In genomic region chr7:5589819-5590595, GRCh38 we compare ENCODE assay signal across 2 cellular contexts.
TF ChIP-seq lines count a peak whose summit lies in the region.

No MANE protein-coding gene starts in this region.

TF ChIP-seq in SK-N-SH, 30 proteins besides CTCF, POLR2A, EP300 and RAD21 (continued from another document):
- TF ChIP-seq, protein P1, sequence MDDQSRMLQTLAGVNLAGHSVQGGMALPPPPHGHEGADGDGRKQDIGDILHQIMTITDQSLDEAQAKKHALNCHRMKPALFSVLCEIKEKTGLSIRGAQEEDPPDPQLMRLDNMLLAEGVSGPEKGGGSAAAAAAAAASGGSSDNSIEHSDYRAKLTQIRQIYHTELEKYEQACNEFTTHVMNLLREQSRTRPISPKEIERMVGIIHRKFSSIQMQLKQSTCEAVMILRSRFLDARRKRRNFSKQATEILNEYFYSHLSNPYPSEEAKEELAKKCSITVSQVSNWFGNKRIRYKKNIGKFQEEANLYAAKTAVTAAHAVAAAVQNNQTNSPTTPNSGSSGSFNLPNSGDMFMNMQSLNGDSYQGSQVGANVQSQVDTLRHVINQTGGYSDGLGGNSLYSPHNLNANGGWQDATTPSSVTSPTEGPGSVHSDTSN (IDR thresholded peaks at IDR 0.05): no peak
- TF ChIP-seq USF2 (IDR thresholded peaks at IDR 0.05; ENCODE audit: borderline replicate concordance, low read depth, low read length): no peak
- TF ChIP-seq EZH2phosphoT487 (IDR thresholded peaks at IDR 0.05; ENCODE audit: borderline replicate concordance, low read depth): no peak
- TF ChIP-seq TCF12 (IDR thresholded peaks at IDR 0.05): no peak
- no peak for TF ChIP-seq CHD2 (IDR thresholded peaks at IDR 0.05; ENCODE audit: low read length, partially characterized antibody)
- TF ChIP-seq, protein P2, sequence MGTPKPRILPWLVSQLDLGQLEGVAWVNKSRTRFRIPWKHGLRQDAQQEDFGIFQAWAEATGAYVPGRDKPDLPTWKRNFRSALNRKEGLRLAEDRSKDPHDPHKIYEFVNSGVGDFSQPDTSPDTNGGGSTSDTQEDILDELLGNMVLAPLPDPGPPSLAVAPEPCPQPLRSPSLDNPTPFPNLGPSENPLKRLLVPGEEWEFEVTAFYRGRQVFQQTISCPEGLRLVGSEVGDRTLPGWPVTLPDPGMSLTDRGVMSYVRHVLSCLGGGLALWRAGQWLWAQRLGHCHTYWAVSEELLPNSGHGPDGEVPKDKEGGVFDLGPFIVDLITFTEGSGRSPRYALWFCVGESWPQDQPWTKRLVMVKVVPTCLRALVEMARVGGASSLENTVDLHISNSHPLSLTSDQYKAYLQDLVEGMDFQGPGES (IDR thresholded peaks at IDR 0.05; ENCODE audit: low read depth, low read length): no peak
- no peak for TF ChIP-seq RCOR1 (IDR thresholded peaks at IDR 0.05; ENCODE audit: low read length)
- TF ChIP-seq NRF1 (IDR thresholded peaks at IDR 0.05; ENCODE audit: low read depth, low read length): no peak
- no peak for TF ChIP-seq FOXJ3 (CRISPR knock-in tag; IDR thresholded peaks at IDR 0.05)

TF ChIP-seq in SK-N-SH treated with all-trans-retinoic acid at 6 μM for 48 hours, 23 proteins besides CTCF, POLR2A, EP300 and RAD21 (continued from another document):
- TF ChIP-seq, protein P3, sequence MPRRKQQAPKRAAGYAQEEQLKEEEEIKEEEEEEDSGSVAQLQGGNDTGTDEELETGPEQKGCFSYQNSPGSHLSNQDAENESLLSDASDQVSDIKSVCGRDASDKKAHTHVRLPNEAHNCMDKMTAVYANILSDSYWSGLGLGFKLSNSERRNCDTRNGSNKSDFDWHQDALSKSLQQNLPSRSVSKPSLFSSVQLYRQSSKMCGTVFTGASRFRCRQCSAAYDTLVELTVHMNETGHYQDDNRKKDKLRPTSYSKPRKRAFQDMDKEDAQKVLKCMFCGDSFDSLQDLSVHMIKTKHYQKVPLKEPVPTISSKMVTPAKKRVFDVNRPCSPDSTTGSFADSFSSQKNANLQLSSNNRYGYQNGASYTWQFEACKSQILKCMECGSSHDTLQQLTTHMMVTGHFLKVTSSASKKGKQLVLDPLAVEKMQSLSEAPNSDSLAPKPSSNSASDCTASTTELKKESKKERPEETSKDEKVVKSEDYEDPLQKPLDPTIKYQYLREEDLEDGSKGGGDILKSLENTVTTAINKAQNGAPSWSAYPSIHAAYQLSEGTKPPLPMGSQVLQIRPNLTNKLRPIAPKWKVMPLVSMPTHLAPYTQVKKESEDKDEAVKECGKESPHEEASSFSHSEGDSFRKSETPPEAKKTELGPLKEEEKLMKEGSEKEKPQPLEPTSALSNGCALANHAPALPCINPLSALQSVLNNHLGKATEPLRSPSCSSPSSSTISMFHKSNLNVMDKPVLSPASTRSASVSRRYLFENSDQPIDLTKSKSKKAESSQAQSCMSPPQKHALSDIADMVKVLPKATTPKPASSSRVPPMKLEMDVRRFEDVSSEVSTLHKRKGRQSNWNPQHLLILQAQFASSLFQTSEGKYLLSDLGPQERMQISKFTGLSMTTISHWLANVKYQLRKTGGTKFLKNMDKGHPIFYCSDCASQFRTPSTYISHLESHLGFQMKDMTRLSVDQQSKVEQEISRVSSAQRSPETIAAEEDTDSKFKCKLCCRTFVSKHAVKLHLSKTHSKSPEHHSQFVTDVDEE (CRISPR knock-in tag; IDR thresholded peaks at IDR 0.05): no peak
- no peak for TF ChIP-seq GLIS3 (CRISPR knock-in tag; IDR thresholded peaks at IDR 0.05)
- TF ChIP-seq, protein P4, sequence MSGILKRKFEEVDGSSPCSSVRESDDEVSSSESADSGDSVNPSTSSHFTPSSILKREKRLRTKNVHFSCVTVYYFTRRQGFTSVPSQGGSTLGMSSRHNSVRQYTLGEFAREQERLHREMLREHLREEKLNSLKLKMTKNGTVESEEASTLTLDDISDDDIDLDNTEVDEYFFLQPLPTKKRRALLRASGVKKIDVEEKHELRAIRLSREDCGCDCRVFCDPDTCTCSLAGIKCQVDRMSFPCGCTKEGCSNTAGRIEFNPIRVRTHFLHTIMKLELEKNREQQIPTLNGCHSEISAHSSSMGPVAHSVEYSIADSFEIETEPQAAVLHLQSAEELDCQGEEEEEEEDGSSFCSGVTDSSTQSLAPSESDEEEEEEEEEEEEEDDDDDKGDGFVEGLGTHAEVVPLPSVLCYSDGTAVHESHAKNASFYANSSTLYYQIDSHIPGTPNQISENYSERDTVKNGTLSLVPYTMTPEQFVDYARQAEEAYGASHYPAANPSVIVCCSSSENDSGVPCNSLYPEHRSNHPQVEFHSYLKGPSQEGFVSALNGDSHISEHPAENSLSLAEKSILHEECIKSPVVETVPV (CRISPR knock-in tag; IDR thresholded peaks at IDR 0.05): no peak
- no peak for TF ChIP-seq ESRRG (CRISPR knock-in tag; IDR thresholded peaks at IDR 0.05)
- no peak for TF ChIP-seq ZFP30 (CRISPR knock-in tag; IDR thresholded peaks at IDR 0.05)
